In genomic region chr6:2259002-2259494, GRCh38 we compare ENCODE assay signal across 26 cellular contexts.
DNase-seq lines count a peak whose midpoint lies in the region; ATAC-seq and TF ChIP-seq lines count a peak whose summit lies in the region.
"Had no signal": no experiment of that assay in that cellular context is flagged by ENCODE, and none has a peak within 500 bp of the region (broad histone marks: within the 10 kb centered on the region; RNA-seq: fewer than 3 reads in every experiment).

No MANE protein-coding gene starts in this region.

- ATAC-seq in activated CD4-positive, CD25-positive, alpha-beta regulatory T cell treated with anti-CD3 and anti-CD28 coated beads, Interleukin-2, amount 50 U/mL, for 24 hours: no peak
- ATAC-seq: foreskin keratinocyte, heart left ventricle, T-cell had no signal

- peak overlapping the region; percentile 36 for H3K27ac ChIP-seq in duodenal mucosa (ENCODE audit: low read depth, low read length)
- peak overlapping the region; percentile 87 to 91 for H3K27ac ChIP-seq in mucosa of rectum (ENCODE audit: low read depth in 2 of 2, low read length in 2 of 2)
- H3K27ac ChIP-seq: esophagus squamous epithelium, foreskin keratinocyte, heart left ventricle, testis had no signal

- H3K27me3 ChIP-seq in duodenal mucosa (ENCODE audit: control insufficient read depth in 1 of 2, insufficient read depth in 2 of 2, low read length in 2 of 2) (no peaks in the 10 kb centered on the region), mucosa of rectum (ENCODE audit: control insufficient read depth in 2 of 2, insufficient read depth in 2 of 2, low read length in 2 of 2) (no peaks in the 10 kb centered on the region)
- H3K27me3 ChIP-seq: esophagus squamous epithelium, foreskin keratinocyte, heart left ventricle, MG63, testis had no signal

- DNase-seq in COLO668 (lab: John Stamatoyannopoulos, UW; ENCODE audit: unreplicated experiment) (peak; percentile 15), LoVo (ENCODE audit: low spot score) (peak; percentile 58), GM10248 (ENCODE audit: extremely low spot score) (no peak), kidney tubule cell (ENCODE audit: low spot score) (no peak), epidermal melanocyte (ENCODE audit: insufficient read length, low spot score) (no peak)
- DNase-seq: ACHN; activated CD4-positive, alpha-beta T cell treated with anti-CD3 and anti-CD28 coated beads, Interleukin-2, amount 10 ng/mL, durations not matched to agents 7 days and 5 days; activated gamma-delta T cell treated with Interleukin-2 at 50 U/mL for 16 hours; activated T-cell treated with anti-CD3 and anti-CD28 coated beads, Interleukin-2, amount 50 U/mL, for 24 hours; CD4-positive, alpha-beta memory T cell; dermis blood vessel endothelial cell; esophagus squamous epithelium; foreskin keratinocyte; heart left ventricle; KG1; MG63; NCI-H1105 treated with DMSO at 0.1 percent for 48 hours; NCI-H2227 treated with DMSO at 0.1 percent for 48 hours; NCI-H526 treated with DMSO at 0.1 percent for 48 hours; stimulated activated naive CD4-positive, alpha-beta T cell; T-cell; testis had no signal

- H3K4me3 ChIP-seq in duodenal mucosa (ENCODE audit: low read depth in 1 of 2, low read length in 2 of 2) (peak overlapping the region; percentile 8 to 44), mucosa of rectum (ENCODE audit: low read length in 2 of 2) (peak overlapping the region; percentile 9 to 43)
- H3K4me3 ChIP-seq: esophagus squamous epithelium, heart left ventricle, lung, MG63, testis had no signal

- H3K9me3 ChIP-seq in duodenal mucosa (ENCODE audit: control insufficient read depth in 1 of 2, low read length in 2 of 2) (peaks cover 5 to 8% of the 10 kb centered on the region in 2 donors), mucosa of rectum (ENCODE audit: control insufficient read depth in 2 of 2, low read length in 2 of 2) (peaks cover 0 to 3% of the 10 kb centered on the region in 2 donors)
- H3K9me3 ChIP-seq: MG63, testis had no signal

- TF ChIP-seq CTCF in GM10248 (IDR thresholded peaks at IDR 0.05; ENCODE audit: control extremely low read depth, extremely low read depth, low read depth, missing control alignments): no peak

- CTCF ChIA-PET in GM10248 (lab: Yijun Ruan, JAX): no interaction called here

- H3K9ac ChIP-seq in duodenal mucosa (ENCODE audit: low read depth in 1 of 2, low read length in 2 of 2) (peak overlapping the region in 1 of 2 donors; percentile 37), mucosa of rectum (ENCODE audit: low read depth in 1 of 2, low read length in 2 of 2) (peak overlapping the region; percentile 34 to 48)

- H3K4me1 ChIP-seq in duodenal mucosa (ENCODE audit: control insufficient read depth in 1 of 2, insufficient read depth in 2 of 2, low read length in 2 of 2) (peaks cover 9 to 19% of the 10 kb centered on the region in 2 donors), mucosa of rectum (ENCODE audit: control insufficient read depth in 2 of 2, insufficient read depth in 2 of 2, low read length in 2 of 2) (peaks cover 12 to 23% of the 10 kb centered on the region in 2 donors)
- H3K4me1 ChIP-seq: esophagus squamous epithelium, foreskin keratinocyte, heart left ventricle, testis had no signal

- POLR2A ChIA-PET in GM10248 (lab: Yijun Ruan, JAX): no interaction called here

- peaks cover 10 to 12% of the 10 kb centered on the region in 2 donors for H3K36me3 ChIP-seq in duodenal mucosa (ENCODE audit: control insufficient read depth in 1 of 2, insufficient read depth in 2 of 2, low read length in 2 of 2)
- peaks cover 7 to 12% of the 10 kb centered on the region in 2 donors for H3K36me3 ChIP-seq in mucosa of rectum (ENCODE audit: control insufficient read depth in 2 of 2, insufficient read depth in 2 of 2, low read length in 2 of 2)
- H3K36me3 ChIP-seq: MG63 had no signal

Comparison
In these comparisons a context has a peak if more than half of its experiments do, and no peak if none do; other contexts are left out.
1. DNase-seq: peak in COLO668 (single experiment) and LoVo (single experiment); none in GM10248 (single experiment), kidney tubule cell (single experiment) and epidermal melanocyte (single experiment).